ENCODE assay signal across 19 cellular contexts in the genomic region with DNA sequence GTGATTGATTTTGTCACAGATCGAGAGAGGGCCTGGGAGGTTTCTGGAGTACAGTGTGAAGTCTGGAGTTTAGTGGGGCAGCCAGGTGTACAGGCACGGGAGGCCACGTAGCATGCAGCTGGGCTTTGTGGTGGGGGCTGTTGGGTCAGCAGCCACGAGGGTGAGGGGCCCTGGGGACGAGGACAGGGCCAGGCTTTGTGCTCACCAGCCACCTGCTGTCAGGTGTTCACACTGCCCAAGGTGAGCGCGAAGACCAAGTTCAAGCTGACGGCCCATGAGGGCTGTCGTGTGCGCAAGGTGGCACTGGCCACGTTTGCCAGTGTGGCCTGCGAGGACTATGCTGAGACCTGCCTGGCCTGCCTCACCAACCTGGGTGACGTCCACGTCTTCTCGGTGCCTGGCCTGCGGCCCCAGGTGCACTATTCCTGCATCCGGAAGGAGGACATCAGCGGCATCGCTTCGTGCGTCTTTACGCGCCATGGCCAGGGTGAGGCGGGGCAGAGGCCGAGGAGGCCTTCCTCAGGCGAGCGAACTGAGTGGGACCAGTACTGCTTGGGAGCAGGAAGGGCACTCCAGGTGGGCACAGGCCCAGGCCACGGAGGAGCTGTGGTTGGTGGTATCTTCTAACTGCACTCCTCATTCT. TPM values are rescaled to one million over a fixed set of nuclear protein-coding genes. Genes with fewer than 3 reads are reported as not detected.
DNase-seq lines count a peak whose midpoint lies in the region; ATAC-seq, FAIRE-seq and TF ChIP-seq lines count a peak whose summit lies in the region.
"Had no signal": no experiment of that assay in that cellular context is flagged by ENCODE, and none has a peak within 500 bp of the region (broad histone marks: within the 10 kb centered on the region; RNA-seq: fewer than 3 reads in every experiment).

No MANE protein-coding gene starts in this region.

- no peak overlapping the region for H3K27ac Mint-ChIP-seq in chondrocyte (ENCODE audit: unreplicated experiment)
- H3K27ac Mint-ChIP-seq in natural killer cell = no peak overlapping the region

- H3K36me3 Mint-ChIP-seq in chondrocyte (ENCODE audit: low read depth) = peaks cover 8% of the 10 kb centered on the region
- no peaks in the 10 kb centered on the region for H3K36me3 Mint-ChIP-seq in natural killer cell

- H3K9ac ChIP-seq in NT2/D1 (ENCODE audit: insufficient read length, low read depth) = peak overlapping the region; percentile 21
- H3K9ac ChIP-seq in H1 (replicated peaks in 1 of 4; ENCODE audit: extremely low read depth in 1 of 4, low read depth in 3 of 4, low read length in 3 of 4) = no peak overlapping the region
- H3K9ac ChIP-seq: GM23248 had no signal

- DNase-seq in 8988T (peak; percentile 63), GM12892 (ENCODE audit: insufficient read length) (no peak), NT2/D1 (ENCODE audit: low read depth, low spot score) (no peak), H1 (ENCODE audit: low read depth in 1 of 2, low spot score in 2 of 2) (peak in 1 of 2 experiments; percentile 59), chondrocyte (ENCODE audit: low spot score) (no peak), glomerular visceral epithelial cell (ENCODE audit: extremely low spot score) (no peak), right cardiac atrium (no peak), natural killer cell (no peak)
- DNase-seq: CD4-positive, CD25-positive, alpha-beta regulatory T cell; DMS79 treated with DMSO at 0.1 percent for 48 hours; GM23248; KG1; NCI-H1092; NCI-H1436 treated with DMSO at 0.1 percent for 48 hours; NCI-H1930; NCI-H2227 treated with DMSO at 0.1 percent for 48 hours; NCI-H510A; SIG-M5 had no signal

- no peak overlapping the region for H3K4ac ChIP-seq in H1 (replicated peaks; ENCODE audit: insufficient read length, low read depth, low read length)

- no peaks in the 10 kb centered on the region for H3K79me2 ChIP-seq in H1 (ENCODE audit: control insufficient read depth in 1 of 2, insufficient read depth in 2 of 2, low read length in 2 of 2)

- H2AK5ac ChIP-seq in H1 (ENCODE audit: low read depth, low read length) = no peak overlapping the region

- peak in 1 of 2 experiments; percentile 21; a peak in 1 of 4 replicates for TF ChIP-seq RAD21 in H1 (IDR thresholded peaks at IDR 0.05 in 1 of 2, conservative IDR thresholded peaks at IDR 0.05 in 1 of 2; ENCODE audit: low read depth in 2 of 2, low read length in 2 of 2)

- H2AFZ ChIP-seq in H1 (ENCODE audit: low read length) = no peak overlapping the region
- H2AFZ ChIP-seq: GM23248 had no signal

- H3K9me3 ChIP-seq in NT2/D1 (ENCODE audit: insufficient read depth, low read length) (no peaks in the 10 kb centered on the region), H1 (ENCODE audit: insufficient read depth in 2 of 2, low read depth in 1 of 2, low read length in 1 of 2) (no peaks in the 10 kb centered on the region), right cardiac atrium (ENCODE audit: control insufficient read depth, low read length) (no peaks in the 10 kb centered on the region)

- peak; percentile 22 to 45 (median 39) for TF ChIP-seq CTCF in H1 (IDR thresholded peaks at IDR 0.05; ENCODE audit: control extremely low read depth in 1 of 3, insufficient read depth in 1 of 3, low read depth in 1 of 3, low read length in 3 of 3)
- TF ChIP-seq CTCF in chondrocyte (IDR thresholded peaks at IDR 0.05) = no peak
- no peak for TF ChIP-seq CTCF in natural killer cell (IDR thresholded peaks at IDR 0.05)

- POLR2A ChIA-PET in H1 (lab: Charles Lee; ENCODE audit: partially characterized antibody) = interaction anchor here (0.8 to 13.9 kb wide), 6 partner anchors 9 to 58 kb away, joined by 3 to 171 read pairs (median 6); a partner anchor contains a TSS

- no peak overlapping the region for H2BK120ac ChIP-seq in H1 (replicated peaks; ENCODE audit: low read depth, low read length)

- no peaks in the 10 kb centered on the region for H3K23me2 ChIP-seq in H1 (ENCODE audit: low read depth, low read length)

- H4K5ac ChIP-seq in H1 (ENCODE audit: insufficient read length, low read depth, low read length) = no peak overlapping the region

- H3K27me3 Mint-ChIP-seq in chondrocyte (ENCODE audit: low read depth) (no peaks in the 10 kb centered on the region), natural killer cell (ENCODE audit: low read depth in 2 of 2) (no peaks in the 10 kb centered on the region)
- H3K27me3 Mint-ChIP-seq: CD4-positive, CD25-positive, alpha-beta regulatory T cell had no signal

- no peak overlapping the region for H2BK20ac ChIP-seq in H1 (ENCODE audit: low read length)

- H3K4me1 Mint-ChIP-seq in chondrocyte (ENCODE audit: low read depth) (peaks cover 8% of the 10 kb centered on the region), natural killer cell (no peaks in the 10 kb centered on the region)
- H3K4me1 Mint-ChIP-seq: CD4-positive, CD25-positive, alpha-beta regulatory T cell had no signal

- no peaks in the 10 kb centered on the region for H3K79me1 ChIP-seq in H1 (ENCODE audit: low read depth, low read length)

- H3K27me3 ChIP-seq in NT2/D1 (ENCODE audit: insufficient read depth, insufficient read length) (no peaks in the 10 kb centered on the region), H1 (replicated peaks in 1 of 4; ENCODE audit: control insufficient read depth in 3 of 4, extremely low read depth in 1 of 4, insufficient read depth in 3 of 4, low read length in 3 of 4) (peaks cover 0 to 2% (median 0%) of the 10 kb centered on the region in 4 experiments; a peak in 1 of 7 replicates), right cardiac atrium (ENCODE audit: control insufficient read depth, insufficient read depth) (no peaks in the 10 kb centered on the region)

- H3K9me3 Mint-ChIP-seq in chondrocyte (ENCODE audit: low read depth) (no peaks in the 10 kb centered on the region), natural killer cell (no peaks in the 10 kb centered on the region)
- H3K9me3 Mint-ChIP-seq: CD4-positive, CD25-positive, alpha-beta regulatory T cell had no signal

- H3K56ac ChIP-seq in H1 (replicated peaks; ENCODE audit: insufficient read length, low read depth, low read length) = no peak overlapping the region

- intact Hi-C loops in right cardiac atrium (cut with DNase I) (no loop called here), natural killer cell (cut with micrococcal nuclease) (no loop called here)

- H3K4me1 ChIP-seq in NT2/D1 (ENCODE audit: insufficient read depth, insufficient read length) = no peaks in the 10 kb centered on the region
- H3K4me1 ChIP-seq in H1 (replicated peaks in 1 of 4; ENCODE audit: control insufficient read depth in 3 of 4, insufficient read depth in 4 of 4, low read length in 3 of 4) = peaks cover 0 to 6% (median 2%) of the 10 kb centered on the region in 4 experiments; a peak in 5 of 7 replicates
- no peaks in the 10 kb centered on the region for H3K4me1 ChIP-seq in right cardiac atrium (ENCODE audit: control insufficient read depth, insufficient read depth, low read length)

- no peak overlapping the region for H4K91ac ChIP-seq in H1 (replicated peaks; ENCODE audit: insufficient read length, low read length)

- no peak overlapping the region for H3K4me3 ChIP-seq in NT2/D1 (ENCODE audit: insufficient read length, low read depth)
- no peak overlapping the region for H3K4me3 ChIP-seq in H1 (ENCODE audit: extremely low read depth in 1 of 4, insufficient read depth in 2 of 4, low read depth in 3 of 4, low read length in 4 of 4)
- no peak overlapping the region for H3K4me3 ChIP-seq in right cardiac atrium (ENCODE audit: low read length)
- H3K4me3 ChIP-seq: GM12878, GM23248 had no signal

- peaks cover 84% of the 10 kb centered on the region for H3K36me3 ChIP-seq in NT2/D1 (ENCODE audit: insufficient read depth, insufficient read length, low read length)
- peaks cover 20 to 58% (median 52%) of the 10 kb centered on the region in 4 experiments for H3K36me3 ChIP-seq in H1 (ENCODE audit: control insufficient read depth in 2 of 4, insufficient read depth in 4 of 4, low read length in 3 of 4)

- no peak overlapping the region for H4K8ac ChIP-seq in H1 (ENCODE audit: extremely low read depth, insufficient read depth, low read length)

- H3K14ac ChIP-seq in H1 (ENCODE audit: insufficient read length) = no peak overlapping the region

- TF ChIP-seq POLR2A in GM12892 (IDR thresholded peaks at IDR 0.05; ENCODE audit: low read depth, low read length) (no peak), H1 (IDR thresholded peaks at IDR 0.05; ENCODE audit: control extremely low read depth in 1 of 2, low read depth in 2 of 2, low read length in 2 of 2) (no peak)

- H3K4me3 Mint-ChIP-seq in chondrocyte (ENCODE audit: unreplicated experiment) = no peak overlapping the region
- H3K4me3 Mint-ChIP-seq in natural killer cell = no peak overlapping the region
- H3K4me3 Mint-ChIP-seq: CD4-positive, CD25-positive, alpha-beta regulatory T cell had no signal

- ATAC-seq in right cardiac atrium = no peak
- no peak for ATAC-seq in natural killer cell
- ATAC-seq: GM12878 had no signal

- no peak overlapping the region for H2BK12ac ChIP-seq in H1 (ENCODE audit: low read depth, low read length)

- H3K18ac ChIP-seq in H1 (ENCODE audit: extremely low read depth, low read length) = no peak overlapping the region

- TF ChIP-seq EP300 in H1 (IDR thresholded peaks at IDR 0.05; ENCODE audit: borderline replicate concordance in 1 of 2, low read depth in 2 of 2, low read length in 2 of 2) = no peak

- H3K27ac ChIP-seq in H1 (ENCODE audit: low read depth, low read length) = no peak overlapping the region
- no peak overlapping the region for H3K27ac ChIP-seq in right cardiac atrium (ENCODE audit: low read length)
- H3K27ac ChIP-seq: GM23248 had no signal

- FAIRE-seq in GM12892 (lab: Jason Lieb, UNC) (peak; percentile 54), H1 (lab: Jason Lieb, UNC) (no peak)
- FAIRE-seq: GM12878 had no signal

- H3K4me2 ChIP-seq in H1 (ENCODE audit: insufficient read depth in 1 of 2, low read depth in 2 of 2, low read length in 2 of 2) = no peak overlapping the region

- H4K20me1 ChIP-seq in H1 (replicated peaks in 1 of 2; ENCODE audit: control insufficient read depth in 1 of 2, insufficient read depth in 2 of 2, low read length in 2 of 2) = peaks cover 5 to 25% of the 10 kb centered on the region in 2 experiments

- H2BK15ac ChIP-seq in H1 (ENCODE audit: low read length) = no peak overlapping the region

- H2BK5ac ChIP-seq in H1 (ENCODE audit: low read depth, low read length) = 0 out of 2 replicates have a peak overlapping the region, but pooled peaks have one; percentile 13

- no peak overlapping the region for H3K23ac ChIP-seq in H1 (ENCODE audit: insufficient read length)

- CTCF ChIA-PET in H1 (lab: Charles Lee; ENCODE audit: partially characterized antibody) = interaction anchor here (0.7 to 2.9 kb wide), 11 partner anchors 9 to 99 kb away, joined by 3 to 18 read pairs (median 4); no protein-coding TSS in a partner anchor

- WGBS in H1 (ENCODE audit: extremely low coverage in 1 of 2, insufficient coverage in 1 of 2, insufficient read length in 1 of 2, insufficient replicate concordance in 2 of 2, low coverage in 1 of 2, low lambda C conversion rate in 2 of 2, missing lambda C conversion rate in 1 of 2), 2 experiments = 90% methylated on average over 28 of the region's 28 CpGs; no CpG with 5 or more reads in 1 of the 2 experiments
- WGBS in right cardiac atrium = 89% methylated on average over 28 of the region's 28 CpGs

RNA-seq across cellular contexts. Expression of a gene that starts 15.9 kb away (rescaled TPM):
- polyA plus RNA-seq in GM12892 (2012; ENCODE audit: missing spikeins) = 1.7 TPM
- 71.3 and 72.8 TPM in 2 replicates for total RNA-seq in H1 (2021; fragmentation: NEBNext Ultra II Directional; extraction: Animal tissue kit (Norgen Biotek cat#: 25700))
- polyA plus RNA-seq in H1 (2011; rRNA removed) = 107 and 137 TPM in 2 replicates
- 95.0 TPM for polyA plus RNA-seq in H1 (2011; cell fraction: cytosol; rRNA removed)
- polyA plus RNA-seq in H1 (2011; cell fraction: nucleus; rRNA removed) = 119 TPM
- polyA plus RNA-seq in H1 (2012, experiment 1 of 2) = 45.9 to 70.7 TPM (median 65.3 TPM) in 4 replicates
- polyA plus RNA-seq in H1 (2012, experiment 2 of 2) = 66.3 TPM
- polyA plus RNA-seq in H1 (2013, experiment 1 of 2) = 30.5 TPM
- polyA plus RNA-seq in H1 (2013, experiment 2 of 2) = 29.6 TPM
- polyA minus RNA-seq in H1 (2011; rRNA and poly(A)+ RNA removed) = 61.7 and 89.9 TPM in 2 replicates
- 61.0 TPM for polyA minus RNA-seq in H1 (2011; cell fraction: cytosol; rRNA and poly(A)+ RNA removed)
- 46.1 TPM for polyA minus RNA-seq in H1 (2011; cell fraction: nucleus; rRNA and poly(A)+ RNA removed)
- total RNA-seq in chondrocyte = 38.7 to 41.8 TPM (median 39.0 TPM) in 3 replicates
- 10 to 100 TPM; 11.2 to 13.9 (median 12.6) TPM for total RNA-seq in right cardiac atrium
- 8.6 TPM for polyA plus RNA-seq in right cardiac atrium
- total RNA-seq in natural killer cell = 10 to 100 TPM; 19.7 to 26.2 (median 25.8) TPM

RNA-seq across cellular contexts. Expression of a gene that starts 17.2 kb away (rescaled TPM):
- 76.8 TPM for polyA plus RNA-seq in GM12892 (2012; ENCODE audit: missing spikeins)
- 300 and 324 TPM in 2 replicates for total RNA-seq in H1 (2021; fragmentation: NEBNext Ultra II Directional; extraction: Animal tissue kit (Norgen Biotek cat#: 25700))
- polyA plus RNA-seq in H1 (2011; rRNA removed) = 549 and 674 TPM in 2 replicates
- polyA plus RNA-seq in H1 (2011; cell fraction: cytosol; rRNA removed) = 437 TPM
- 871 TPM for polyA plus RNA-seq in H1 (2011; cell fraction: nucleus; rRNA removed)
- polyA plus RNA-seq in H1 (2012, experiment 1 of 2) = 271 to 422 TPM (median 386 TPM) in 4 replicates
- 333 TPM for polyA plus RNA-seq in H1 (2012, experiment 2 of 2)
- polyA plus RNA-seq in H1 (2013, experiment 1 of 2) = 161 TPM
- 153 TPM for polyA plus RNA-seq in H1 (2013, experiment 2 of 2)
- 400 and 457 TPM in 2 replicates for polyA minus RNA-seq in H1 (2011; rRNA and poly(A)+ RNA removed)
- 246 TPM for polyA minus RNA-seq in H1 (2011; cell fraction: cytosol; rRNA and poly(A)+ RNA removed)
- 198 TPM for polyA minus RNA-seq in H1 (2011; cell fraction: nucleus; rRNA and poly(A)+ RNA removed)
- 228 to 244 TPM (median 230 TPM) in 3 replicates for total RNA-seq in chondrocyte
- 100 to 1,000 TPM; 176 to 217 (median 194) TPM for total RNA-seq in right cardiac atrium
- polyA plus RNA-seq in right cardiac atrium = 166 TPM
- 100 to 1,000 TPM; 286 to 342 (median 327) TPM for total RNA-seq in natural killer cell

RNA-seq across cellular contexts. Expression of a gene that starts 19.1 kb away (rescaled TPM):
- 3.1 TPM for polyA plus RNA-seq in GM12892 (2012; ENCODE audit: missing spikeins)
- 9.9 and 12.4 TPM in 2 replicates for total RNA-seq in H1 (2021; fragmentation: NEBNext Ultra II Directional; extraction: Animal tissue kit (Norgen Biotek cat#: 25700))
- polyA plus RNA-seq in H1 (2011; rRNA removed) = 24.9 and 39.6 TPM in 2 replicates
- 25.9 TPM for polyA plus RNA-seq in H1 (2011; cell fraction: cytosol; rRNA removed)
- polyA plus RNA-seq in H1 (2011; cell fraction: nucleus; rRNA removed) = 28.3 TPM
- 6.3 to 11.5 TPM (median 11.1 TPM) in 4 replicates for polyA plus RNA-seq in H1 (2012, experiment 1 of 2)
- 9.9 TPM for polyA plus RNA-seq in H1 (2012, experiment 2 of 2)
- polyA plus RNA-seq in H1 (2013, experiment 1 of 2) = 4.7 TPM
- 4.4 TPM for polyA plus RNA-seq in H1 (2013, experiment 2 of 2)
- polyA minus RNA-seq in H1 (2011; rRNA and poly(A)+ RNA removed) = 10.8 and 14.9 TPM in 2 replicates
- 20.9 TPM for polyA minus RNA-seq in H1 (2011; cell fraction: cytosol; rRNA and poly(A)+ RNA removed)
- polyA minus RNA-seq in H1 (2011; cell fraction: nucleus; rRNA and poly(A)+ RNA removed) = 23.0 TPM
- 9.5 to 11.5 TPM (median 10.7 TPM) in 3 replicates for total RNA-seq in chondrocyte
- total RNA-seq in right cardiac atrium = 10 to 100 TPM; 17.6 to 20.7 (median 19.6) TPM
- 13.1 TPM for polyA plus RNA-seq in right cardiac atrium
- 10 to 100 TPM; 10.6 to 12.8 (median 11.3) TPM for total RNA-seq in natural killer cell

RNA-seq across cellular contexts. Expression of a gene that starts 57.7 kb away (rescaled TPM):
- 61.6 TPM for polyA plus RNA-seq in GM12892 (2012; ENCODE audit: missing spikeins)
- 86.4 and 86.6 TPM in 2 replicates for total RNA-seq in H1 (2021; fragmentation: NEBNext Ultra II Directional; extraction: Animal tissue kit (Norgen Biotek cat#: 25700))
- polyA plus RNA-seq in H1 (2011; rRNA removed) (63.7 and 66.5 TPM in 2 replicates), right cardiac atrium (112 TPM)
- 58.7 TPM for polyA plus RNA-seq in H1 (2011; cell fraction: cytosol; rRNA removed)
- polyA plus RNA-seq in H1 (2011; cell fraction: nucleus; rRNA removed) = 46.3 TPM
- polyA plus RNA-seq in H1 (2012, experiment 1 of 2) = 39.8 to 45.6 TPM (median 42.8 TPM) in 4 replicates
- polyA plus RNA-seq in H1 (2012, experiment 2 of 2) = 74.9 TPM
- 45.3 TPM for polyA plus RNA-seq in H1 (2013, experiment 1 of 2)
- 45.3 TPM for polyA plus RNA-seq in H1 (2013, experiment 2 of 2)
- polyA minus RNA-seq in H1 (2011; rRNA and poly(A)+ RNA removed) = 74.1 and 101 TPM in 2 replicates
- polyA minus RNA-seq in H1 (2011; cell fraction: cytosol; rRNA and poly(A)+ RNA removed) = 76.5 TPM
- 35.4 TPM for polyA minus RNA-seq in H1 (2011; cell fraction: nucleus; rRNA and poly(A)+ RNA removed)
- total RNA-seq in chondrocyte (101 to 110 TPM (median 108 TPM) in 3 replicates), right cardiac atrium (100 to 1,000 TPM; 180 to 195 (median 185) TPM), natural killer cell (100 to 1,000 TPM in 1 of 3 donors, 10 to 100 TPM in 2; 95.6 to 114 (median 96.7) TPM)

Comparison
In these comparisons a context has a peak if more than half of its experiments do, and no peak if none do; other contexts are left out.
1. CTCF ChIP-seq: peak in H1 (3 of 3); none in chondrocyte (single experiment) and natural killer cell (single experiment).